In genomic region chr15:31236184-31237041, GRCh38 we compare ENCODE assay signal across 8 cellular contexts.
DNase-seq lines count a peak whose midpoint lies in the region; ATAC-seq and TF ChIP-seq lines count a peak whose summit lies in the region.

No MANE protein-coding gene starts in this region.

- H3K27me3 ChIP-seq in OCI-LY3 (ENCODE audit: low read depth, low read length): no peaks in the 10 kb centered on the region
- H3K27me3 ChIP-seq in esophagus (ENCODE audit: control insufficient read depth in 1 of 2, insufficient read depth in 2 of 2, low read length in 2 of 2): no peaks in the 10 kb centered on the region
- H3K27me3 ChIP-seq in muscle layer of colon (ENCODE audit: control insufficient read depth in 1 of 2, insufficient read depth in 2 of 2, low read length in 2 of 2): no peaks in the 10 kb centered on the region
- no peaks in the 10 kb centered on the region for H3K27me3 ChIP-seq in CD8-positive, alpha-beta T cell (ENCODE audit: insufficient read depth, low read length)

- H3K36me3 ChIP-seq in OCI-LY3 (replicated peaks; ENCODE audit: low read depth, low read length) (no peaks in the 10 kb centered on the region), esophagus (ENCODE audit: control insufficient read depth in 2 of 2, insufficient read depth in 2 of 2, low read length in 1 of 2) (no peaks in the 10 kb centered on the region), muscle layer of colon (ENCODE audit: insufficient read depth, low read length) (no peaks in the 10 kb centered on the region)
- no peaks in the 10 kb centered on the region for H3K36me3 ChIP-seq in CD8-positive, alpha-beta T cell (ENCODE audit: insufficient read depth, low read length)

- no peaks in the 10 kb centered on the region for H3K36me3 Mint-ChIP-seq in CD8-positive, alpha-beta T cell

- H3K4me1 ChIP-seq in OCI-LY3 (ENCODE audit: low read length): peaks cover 41% of the 10 kb centered on the region
- peaks cover 0 to 2% of the 10 kb centered on the region in 2 donors for H3K4me1 ChIP-seq in esophagus (ENCODE audit: control insufficient read depth in 2 of 2, insufficient read depth in 2 of 2, low read length in 1 of 2)
- H3K4me1 ChIP-seq in muscle layer of colon (ENCODE audit: insufficient read depth, low read length): peaks cover 22% of the 10 kb centered on the region
- peaks cover 17% of the 10 kb centered on the region for H3K4me1 ChIP-seq in CD8-positive, alpha-beta T cell (ENCODE audit: insufficient read depth, low read length)

- DNase-seq in GM03348 (ENCODE audit: low spot score): peak; percentile 95
- no peak for DNase-seq in effector CD4-positive, alpha-beta T cell
- DNase-seq in CD8-positive, alpha-beta T cell: no peak

- H3K27me3 Mint-ChIP-seq in CD8-positive, alpha-beta T cell (ENCODE audit: low read depth): no peaks in the 10 kb centered on the region

- peak overlapping the region; percentile 30 for H3K9ac ChIP-seq in OCI-LY3 (ENCODE audit: low read length)
- H3K9ac ChIP-seq in muscle layer of colon (ENCODE audit: low read length): peak overlapping the region; percentile 25

- intact Hi-C loops in CD8-positive, alpha-beta T cell (cut with DNase I, micrococcal nuclease): no loop called here

- no peaks in the 10 kb centered on the region for H3K9me3 Mint-ChIP-seq in CD8-positive, alpha-beta T cell

- ATAC-seq in HG03103 (IDR thresholded peaks at IDR 0.05; ENCODE audit: low read depth, unreplicated experiment) (peak; percentile 49), HG03108 (IDR thresholded peaks at IDR 0.05; ENCODE audit: unreplicated experiment) (no peak)
- ATAC-seq in CD8-positive, alpha-beta T cell: no peak

- no peaks in the 10 kb centered on the region for H4K20me1 ChIP-seq in OCI-LY3 (ENCODE audit: insufficient read depth, low read length)

- H3K27ac Mint-ChIP-seq in CD8-positive, alpha-beta T cell: no peak overlapping the region

- H3K79me2 ChIP-seq in OCI-LY3 (ENCODE audit: low read length): no peaks in the 10 kb centered on the region

- 31 to 40% methylated on average over 19 of the region's 19 CpGs for WGBS in esophagus, 2 donors

- H3K4me3 ChIP-seq in OCI-LY3 (ENCODE audit: low read length): peak overlapping the region; percentile 30; the same call in 1 of the 2 replicates
- H3K4me3 ChIP-seq in esophagus (ENCODE audit: low read depth in 1 of 2, low read length in 2 of 2): no peak overlapping the region
- peak overlapping the region in 1 of 2 donors; percentile 21 for H3K4me3 ChIP-seq in muscle layer of colon (ENCODE audit: low read depth in 1 of 2, low read length in 2 of 2)
- H3K4me3 ChIP-seq in CD8-positive, alpha-beta T cell (ENCODE audit: low read depth, low read length): no peak overlapping the region

- H2AFZ ChIP-seq in OCI-LY3 (ENCODE audit: low read depth, low read length): peak overlapping the region; percentile 83

- H3K27ac ChIP-seq in OCI-LY3 (ENCODE audit: low read length): peak overlapping the region; percentile 29
- peak overlapping the region; percentile 72 to 77 for H3K27ac ChIP-seq in esophagus (ENCODE audit: low read depth in 2 of 2, low read length in 1 of 2)
- peak overlapping the region; percentile 88 for H3K27ac ChIP-seq in muscle layer of colon (ENCODE audit: low read depth, low read length)
- no peak overlapping the region for H3K27ac ChIP-seq in CD8-positive, alpha-beta T cell (ENCODE audit: low read depth, low read length)

- CTCF ChIA-PET in CD8-positive, alpha-beta T cell (lab: Charles Lee): interaction anchor here (0.6 kb wide), 1 partner anchor 8 kb away, joined by 3 read pairs; no protein-coding TSS in a partner anchor

- no peak overlapping the region for H3K4me3 Mint-ChIP-seq in CD8-positive, alpha-beta T cell

- TF ChIP-seq CTCF in OCI-LY3 (IDR thresholded peaks at IDR 0.05; ENCODE audit: low read depth, low read length): no peak
- no peak for TF ChIP-seq CTCF in CD8-positive, alpha-beta T cell (IDR thresholded peaks at IDR 0.05)

- H3K4me2 ChIP-seq in OCI-LY3 (ENCODE audit: low read length): peak overlapping the region; percentile 65

- no peaks in the 10 kb centered on the region for H3K9me3 ChIP-seq in OCI-LY3 (ENCODE audit: insufficient read depth, low read length)
- no peaks in the 10 kb centered on the region for H3K9me3 ChIP-seq in esophagus (ENCODE audit: control insufficient read depth in 2 of 2, insufficient read depth in 1 of 2, low read depth in 1 of 2, low read length in 1 of 2)
- H3K9me3 ChIP-seq in muscle layer of colon (ENCODE audit: low read length): no peaks in the 10 kb centered on the region
- no peaks in the 10 kb centered on the region for H3K9me3 ChIP-seq in CD8-positive, alpha-beta T cell (ENCODE audit: low read length)

- H3K4me1 Mint-ChIP-seq in CD8-positive, alpha-beta T cell (ENCODE audit: low read depth): peaks cover 28% of the 10 kb centered on the region

- POLR2A ChIA-PET in CD8-positive, alpha-beta T cell (lab: Charles Lee): interaction anchor here (0.6 to 1.0 kb wide), 2 partner anchors 11 to 38 kb away, joined by 3 read pairs; no protein-coding TSS in a partner anchor
